Comparison of ENCODE assay signal across 19 cellular contexts in the genomic region with DNA sequence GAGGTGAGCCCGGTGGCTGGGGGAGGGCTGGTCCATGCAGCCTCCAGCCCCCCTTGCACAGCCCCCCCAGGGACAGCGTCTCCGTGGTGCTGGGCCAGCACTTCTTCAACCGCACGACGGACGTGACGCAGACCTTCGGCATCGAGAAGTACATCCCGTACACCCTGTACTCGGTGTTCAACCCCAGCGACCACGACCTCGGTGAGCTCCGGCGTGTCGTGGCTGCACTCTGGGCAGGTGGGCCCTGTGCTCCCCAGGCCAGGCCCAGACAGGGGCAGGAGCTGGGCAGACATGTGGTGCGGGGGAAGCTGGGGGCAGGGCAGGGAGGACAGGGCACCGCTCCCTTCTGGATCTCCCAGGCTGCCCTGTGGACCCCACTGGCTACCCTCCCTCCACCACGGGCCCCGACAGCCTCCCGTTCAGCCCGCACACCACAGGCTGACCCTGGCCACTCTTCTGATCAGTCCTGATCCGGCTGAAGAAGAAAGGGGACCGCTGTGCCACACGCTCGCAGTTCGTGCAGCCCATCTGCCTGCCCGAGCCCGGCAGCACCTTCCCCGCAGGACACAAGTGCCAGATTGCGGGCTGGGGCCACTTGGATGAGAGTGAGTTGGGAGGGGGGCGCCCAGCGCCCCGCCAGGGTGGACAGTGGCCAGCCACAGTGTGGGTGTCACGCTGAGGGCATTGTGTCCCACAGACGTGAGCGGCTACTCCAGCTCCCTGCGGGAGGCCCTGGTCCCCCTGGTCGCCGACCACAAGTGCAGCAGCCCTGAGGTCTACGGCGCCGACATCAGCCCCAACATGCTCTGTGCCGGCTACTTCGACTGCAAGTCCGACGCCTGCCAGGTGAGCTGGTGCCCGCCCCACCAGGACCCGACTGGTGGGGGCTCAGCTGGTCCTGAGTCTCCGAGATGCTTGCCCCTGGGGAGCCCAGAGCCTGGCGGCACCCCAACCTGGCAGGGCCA. TPM values are rescaled to one million over a fixed set of nuclear protein-coding genes. Genes with fewer than 3 reads are reported as not detected.
DNase-seq lines count a peak whose midpoint lies in the region; ATAC-seq and TF ChIP-seq lines count a peak whose summit lies in the region.
"Had no signal": no experiment of that assay in that cellular context is flagged by ENCODE, and none has a peak within 500 bp of the region (broad histone marks: within the 10 kb centered on the region; RNA-seq: fewer than 3 reads in every experiment).

No MANE protein-coding gene starts in this region.

- no peaks in the 10 kb centered on the region for H3K4me1 Mint-ChIP-seq in Caco-2 (ENCODE audit: low read depth, unreplicated experiment)

- H2AFZ ChIP-seq in neuronal stem cell (ENCODE audit: low read length) = no peak overlapping the region

- 90% methylated on average over 53 of the region's 53 CpGs for WGBS in right cardiac atrium
- no CpG with 5 or more reads among the region's 53 CpGs for WGBS in neuronal stem cell (ENCODE audit: extremely low coverage in 2 of 2, insufficient read length in 2 of 2, insufficient replicate concordance in 1 of 2), 2 donors

- peak overlapping the region; percentile 65 for H4K8ac ChIP-seq in neuronal stem cell (ENCODE audit: low read depth, low read length)

- POLR2A ChIA-PET in Caco-2 (lab: Charles Lee) = no interaction called here

- H3K9me3 ChIP-seq in BLaER1 (no peaks in the 10 kb centered on the region), Caco-2 (no peaks in the 10 kb centered on the region), right cardiac atrium (ENCODE audit: control insufficient read depth, low read length) (no peaks in the 10 kb centered on the region), neuronal stem cell (replicated peaks in 1 of 2; ENCODE audit: control insufficient read depth in 2 of 2, insufficient read depth in 1 of 2, low read depth in 1 of 2, low read length in 2 of 2) (no peaks in the 10 kb centered on the region)

- H2AK5ac ChIP-seq in neuronal stem cell (ENCODE audit: low read depth, low read length) = peak overlapping the region; percentile 97

- peak overlapping the region; percentile 95 for H3K4ac ChIP-seq in neuronal stem cell (ENCODE audit: low read length)

- H4K91ac ChIP-seq in neuronal stem cell (ENCODE audit: low read depth, low read length, poor library complexity) = no peak overlapping the region

- no TSS peak for BruUV-seq in Caco-2 (replicated peaks; lab: Mats Ljungman, UMichigan)

- no peaks in the 10 kb centered on the region for H3K27me3 Mint-ChIP-seq in Caco-2 (ENCODE audit: insufficient read depth, unreplicated experiment)
- H3K27me3 Mint-ChIP-seq: CD4-positive, alpha-beta T cell had no signal

- H3K18ac ChIP-seq in neuronal stem cell (ENCODE audit: low read length) = peak overlapping the region; percentile 85

- H2BK5ac ChIP-seq in neuronal stem cell (ENCODE audit: low read length) = peak overlapping the region; percentile 71

- ATAC-seq in right cardiac atrium (no peak), GM18873 (IDR thresholded peaks at IDR 0.05; ENCODE audit: low FRiP score, unreplicated experiment) (no peak)
- ATAC-seq: K562 had no signal

- H3K4me3 ChIP-seq in BLaER1 = no peak overlapping the region
- no peak overlapping the region for H3K4me3 ChIP-seq in Caco-2 (ENCODE audit: low read depth, low read length)
- H3K4me3 ChIP-seq in right cardiac atrium (ENCODE audit: low read length) = no peak overlapping the region
- no peak overlapping the region for H3K4me3 ChIP-seq in neuronal stem cell (ENCODE audit: low read length in 2 of 2)
- H3K4me3 ChIP-seq: K562 had no signal

- H3K9me3 Mint-ChIP-seq in Caco-2 (ENCODE audit: unreplicated experiment) = no peaks in the 10 kb centered on the region
- H3K9me3 Mint-ChIP-seq: CD4-positive, alpha-beta T cell; HFFc6 had no signal

- DNase-seq in Caco-2 (no peak), right cardiac atrium (peak; percentile 7 to 61 (median 46)), neuronal stem cell (ENCODE audit: low spot score) (no peak), SHP77 treated with DMSO at 0.1 percent for 48 hours (lab: John Stamatoyannopoulos, UW) (no peak), NAMALWA (ENCODE audit: low spot score) (no peak)
- no peak for DNase-seq in activated T-cell treated with anti-CD3 and anti-CD28 coated beads, Interleukin-2, amount 50 U/mL, for 48 hours
- DNase-seq: AML-193; C1 segment of cervical spinal cord; CD4-positive, alpha-beta T cell; DMS79 treated with DMSO at 0.1 percent for 48 hours; EL; GOT3; HCEC 1CT; HFFc6 had no signal

- H3K27ac ChIP-seq in BLaER1 (peak overlapping the region; percentile 84; the same call in 1 of the 2 replicates), right cardiac atrium (ENCODE audit: low read length) (no peak overlapping the region), neuronal stem cell (replicated peaks; ENCODE audit: low read length) (no peak overlapping the region)
- H3K27ac ChIP-seq: HL-60 had no signal

- H3K4me3 Mint-ChIP-seq in Caco-2 (ENCODE audit: unreplicated experiment) = no peak overlapping the region
- H3K4me3 Mint-ChIP-seq: CD4-positive, alpha-beta T cell; HFFc6 had no signal

- peak overlapping the region; percentile 73 for H3K23ac ChIP-seq in neuronal stem cell (ENCODE audit: low read depth, low read length, poor library complexity)

- H3K4me2 ChIP-seq in BLaER1 (peak overlapping the region; percentile 66), neuronal stem cell (ENCODE audit: insufficient read depth, low read length, poor library complexity, severe bottlenecking) (no peak overlapping the region)

- peaks cover 61% of the 10 kb centered on the region for H3K4me1 ChIP-seq in BLaER1
- H3K4me1 ChIP-seq in Caco-2 = peaks cover 6% of the 10 kb centered on the region
- no peaks in the 10 kb centered on the region for H3K4me1 ChIP-seq in right cardiac atrium (ENCODE audit: control insufficient read depth, insufficient read depth, low read length)
- peaks cover 7% of the 10 kb centered on the region in 2 donors for H3K4me1 ChIP-seq in neuronal stem cell (ENCODE audit: control insufficient read depth in 2 of 2, insufficient read depth in 1 of 2, low read depth in 1 of 2, low read length in 2 of 2)

- H3K79me1 ChIP-seq in neuronal stem cell (ENCODE audit: low read depth, low read length) = no peaks in the 10 kb centered on the region

- intact Hi-C loops in Caco-2 (cut with micrococcal nuclease; ENCODE audit: unreplicated experiment) (no loop called here), right cardiac atrium (cut with DNase I) (no loop called here)

- H3K14ac ChIP-seq in neuronal stem cell (ENCODE audit: low read length) = peak overlapping the region; percentile 97

- H3K36me3 Mint-ChIP-seq in Caco-2 (ENCODE audit: insufficient read depth, unreplicated experiment) = no peaks in the 10 kb centered on the region

- peak overlapping the region; percentile 41 for H2BK12ac ChIP-seq in neuronal stem cell (ENCODE audit: low read length)

- H3K36me3 ChIP-seq in BLaER1 (no peaks in the 10 kb centered on the region), Caco-2 (ENCODE audit: control insufficient read depth, insufficient read depth, low read length) (no peaks in the 10 kb centered on the region), neuronal stem cell (replicated peaks in 1 of 2; ENCODE audit: control insufficient read depth in 2 of 2, insufficient read depth in 2 of 2, low read length in 2 of 2) (no peaks in the 10 kb centered on the region)

- H3K27me3 ChIP-seq in BLaER1 (no peaks in the 10 kb centered on the region), Caco-2 (replicated peaks; ENCODE audit: control insufficient read depth, insufficient read depth, low read length) (no peaks in the 10 kb centered on the region), right cardiac atrium (ENCODE audit: control insufficient read depth, insufficient read depth) (no peaks in the 10 kb centered on the region), neuronal stem cell (ENCODE audit: control insufficient read depth in 3 of 3, insufficient read depth in 3 of 3, low read depth in 1 of 3, low read length in 3 of 3) (no peaks in the 10 kb centered on the region)

- no peak overlapping the region for H2BK120ac ChIP-seq in neuronal stem cell (ENCODE audit: low read depth, low read length)

- peak overlapping the region; percentile 36 for H3K27ac Mint-ChIP-seq in Caco-2 (ENCODE audit: unreplicated experiment)
- H3K27ac Mint-ChIP-seq: CD4-positive, alpha-beta T cell; HFFc6 had no signal

- H3K9ac ChIP-seq in BLaER1 = no peak overlapping the region; the same call in 1 of the 2 replicates
- peak overlapping the region; percentile 44 for H3K9ac ChIP-seq in neuronal stem cell (ENCODE audit: low read depth, low read length, poor library complexity)

- CTCF ChIA-PET in Caco-2 (lab: Charles Lee) = interaction anchor here (0.5 to 1.1 kb wide), 2 partner anchors 29 to 33 kb away, joined by 4 to 9 read pairs; no protein-coding TSS in a partner anchor

- TF ChIP-seq CTCF in Caco-2 (IDR thresholded peaks at IDR 0.05; ENCODE audit: insufficient read depth in 1 of 2, low read depth in 1 of 2, low read length in 1 of 2, severe bottlenecking in 1 of 2, unreplicated experiment in 1 of 2) = no peak

- H2BK15ac ChIP-seq in neuronal stem cell (ENCODE audit: low read length) = peak overlapping the region; percentile 45

- H4K20me1 ChIP-seq in BLaER1 = no peaks in the 10 kb centered on the region

RNA-seq across cellular contexts. Expression of a gene that starts 5.9 kb away (rescaled TPM):
- total RNA-seq in Caco-2 (2022) (0.48 and 0.79 TPM in 2 replicates), right cardiac atrium (under 1 TPM in 3 of 4 donors, not detected in 1; 0.31 to 0.62 (median 0.31) TPM)
- 0.14 TPM for polyA plus RNA-seq in right cardiac atrium
- 0.59 TPM for polyA plus RNA-seq in neuronal stem cell (2013, experiment 1 of 2)
- polyA plus RNA-seq in neuronal stem cell (2013, experiment 2 of 2) = 0.61 TPM
- total RNA-seq: K562 had no signal

RNA-seq across cellular contexts. Expression of a gene that starts 15.4 kb away (rescaled TPM):
- total RNA-seq in Caco-2 (2022) = 0.29 TPM in 1 of 2 replicates, not detected in the other
- total RNA-seq in right cardiac atrium = 10 to 100 TPM; 28.9 to 40.0 (median 34.5) TPM
- polyA plus RNA-seq in right cardiac atrium = 36.3 TPM
- polyA plus RNA-seq in neuronal stem cell (2013, experiment 1 of 2) = 0.14 TPM
- 0.11 TPM for polyA plus RNA-seq in neuronal stem cell (2013, experiment 2 of 2)
- total RNA-seq: A673; CD4-positive, alpha-beta T cell; HFFc6; K562 had no signal
- polyA plus RNA-seq: K562 had no signal

Comparison
In these comparisons a context has a peak if more than half of its experiments do, and no peak if none do; other contexts are left out.
1. DNase-seq: peak in right cardiac atrium (3 of 3); none in Caco-2 (0 of 2), neuronal stem cell (single experiment), activated T-cell treated with anti-CD3 and anti-CD28 coated beads, Interleukin-2, amount 50 U/mL, for 48 hours (0 of 2), SHP77 treated with DMSO at 0.1 percent for 48 hours (single experiment) and NAMALWA (single experiment).
2. RNA of a gene that starts 15.4 kb away (total RNA-seq): 28.9 to 40.0 TPM in right cardiac atrium; 0.29 TPM in Caco-2; every median in the first group is over 10 times any median in the second.